In genomic region chr20:2652724-2653510, GRCh38 we compare ENCODE assay signal across 1 cellular context.
TF ChIP-seq lines count a peak whose summit lies in the region.

No MANE protein-coding gene starts in this region.

TF ChIP-seq in H1, 55 proteins besides CTCF, POLR2A, EP300 and RAD21:
- TF ChIP-seq SUZ12 (IDR thresholded peaks at IDR 0.05; ENCODE audit: low read length) = no peak
- TF ChIP-seq TCF12 (IDR thresholded peaks at IDR 0.05; ENCODE audit: low read depth, low read length) = no peak
- TF ChIP-seq PHF8 (conservative IDR thresholded peaks at IDR 0.05; ENCODE audit: low read depth, low read length) = peak; percentile 97
- TF ChIP-seq NANOG (IDR thresholded peaks at IDR 0.05; ENCODE audit: insufficient read depth, low read depth, low read length, poor library complexity, severe bottlenecking) = no peak
- peak; percentile 23; the same call in 1 of the 2 replicates for TF ChIP-seq USF2 (IDR thresholded peaks at IDR 0.05; ENCODE audit: low read length)
- peak in 1 of 2 experiments; percentile 26; a peak in 1 of 4 replicates for TF ChIP-seq HDAC2 (IDR thresholded peaks at IDR 0.05; ENCODE audit: borderline replicate concordance in 1 of 2, low read depth in 2 of 2, low read length in 2 of 2)
- TF ChIP-seq GABPA (IDR thresholded peaks at IDR 0.05; ENCODE audit: borderline replicate concordance, insufficient read depth, low read length) = no peak
- no peak for TF ChIP-seq TBP (IDR thresholded peaks at IDR 0.05; ENCODE audit: low read depth, low read length)
- TF ChIP-seq SP4 (IDR thresholded peaks at IDR 0.05; ENCODE audit: low read length) = no peak
- TF ChIP-seq E2F6 (IDR thresholded peaks at IDR 0.05) = peak; percentile 51
- TF ChIP-seq NRF1 (IDR thresholded peaks at IDR 0.05; ENCODE audit: low read depth, low read length) = no peak
- no peak for TF ChIP-seq JUN (IDR thresholded peaks at IDR 0.05; ENCODE audit: low read depth, low read length)
- no peak for TF ChIP-seq SIX5 (IDR thresholded peaks at IDR 0.05; ENCODE audit: low read depth, low read length)
- TF ChIP-seq ASH2L (IDR thresholded peaks at IDR 0.05; ENCODE audit: low read length) = peak; percentile 83
- no peak for TF ChIP-seq SIRT6 (IDR thresholded peaks at IDR 0.05; ENCODE audit: low read length)
- TF ChIP-seq KDM4A (IDR thresholded peaks at IDR 0.05; ENCODE audit: low read depth, low read length, severe bottlenecking) = peak; percentile 14
- peak; percentile 75; the same call in 1 of the 2 replicates for TF ChIP-seq POLR2AphosphoS5 (IDR thresholded peaks at IDR 0.05; ENCODE audit: low read depth, low read length)
- TF ChIP-seq MAX (IDR thresholded peaks at IDR 0.05) = peak; percentile 91
- TF ChIP-seq SIN3A (conservative IDR thresholded peaks at IDR 0.05 in 1 of 2, IDR thresholded peaks at IDR 0.05 in 1 of 2; ENCODE audit: low read depth in 1 of 2, low read length in 2 of 2) = peak in 1 of 2 experiments; percentile 13; a peak in 1 of 4 replicates
- peak; percentile 40 for TF ChIP-seq SAP30 (IDR thresholded peaks at IDR 0.05; ENCODE audit: insufficient read depth, insufficient replicate concordance, low read length)
TF ChIP-seq in H1: peak in this region for 10.
